20 cellular contexts compared by ENCODE assay signal in genomic region chr9:94340750-94341149, GRCh38. TPM values are rescaled to one million over a fixed set of nuclear protein-coding genes. Genes with fewer than 3 reads are reported as not detected.
"Had no signal": no experiment of that assay in that cellular context is flagged by ENCODE, and none has a peak within 500 bp of the region (broad histone marks: within the 10 kb centered on the region; RNA-seq: fewer than 3 reads in every experiment).

No MANE protein-coding gene starts in this region.

RNA-seq across cellular contexts. Expression of gene NUTM2F, which starts 12.3 kb away (rescaled TPM):
- total RNA-seq: activated naive CD4-positive, alpha-beta T cell treated with anti-CD3 and anti-CD28 coated beads for 36 hours; activated naive CD4-positive, alpha-beta T cell treated with anti-CD3 and anti-CD28 coated beads, Interleukin-2, amount 50 U/mL, for 72 hours; activated naive CD8-positive, alpha-beta T cell treated with anti-CD3 and anti-CD28 coated beads for 36 hours; activated naive CD8-positive, alpha-beta T cell treated with anti-CD3 and anti-CD28 coated beads, Interleukin-2, amount 10 ng/mL, durations not matched to agents 7 days and 5 days; activated T-cell treated with anti-CD3 and anti-CD28 coated beads, Interleukin-2, amount 50 U/mL, for 4 hours; activated T-cell treated with anti-CD3 and anti-CD28 coated beads, Interleukin-2, amount 50 U/mL, for 72 hours; activated T-helper 1 cell treated with anti-CD3 and anti-CD28 coated beads, Interleukin-12 subunit alpha, Interleukin-12 subunit beta, Interleukin-2, Interleukin-4 antibody, amounts not matched to agents 30 ng/mL and 10 ng/mL and 1 ng/mL, durations not matched to agents 14 hours and 24 hours and 36 hours; activated T-helper 17 cell treated with anti-CD3 and anti-CD28 coated beads, Interleukin-2, amount 50 U/mL, for 72 hours; activated T-helper 2 cell treated with anti-CD3 and anti-CD28 coated beads, Interferon-gamma antibody, Interleukin-2, Interleukin-4, amounts not matched to agents 10 μg/mL and 5 μg/mL and 100 μg/mL, durations not matched to agents 14 hours and 24 hours and 36 hours; adrenal gland; aorta; ascending aorta; astrocyte; body of pancreas; breast epithelium; bronchial epithelial cell; cardiac septum; cerebellum had no signal
- polyA plus RNA-seq: adipose tissue, adrenal gland, aorta, cardiac muscle cell had no signal
